1 cellular context compared by ENCODE assay signal in the genomic region with DNA sequence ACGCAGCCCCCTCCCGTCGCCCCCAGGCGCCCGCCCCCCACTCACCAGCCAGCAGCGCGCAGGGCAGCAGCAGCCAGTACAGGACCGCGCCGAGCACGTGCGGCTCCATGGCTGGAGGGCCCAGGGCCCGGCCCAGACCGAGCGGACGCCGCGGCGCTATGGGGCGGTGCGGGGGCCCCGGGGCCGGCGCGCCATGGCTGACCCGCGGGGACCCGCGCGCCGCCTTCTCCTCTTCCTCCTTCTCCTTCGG.
TF ChIP-seq lines count a peak whose summit lies in the region.

No MANE protein-coding gene starts in this region.

TF ChIP-seq in endothelial cell of umbilical vein, 7 proteins besides CTCF, POLR2A, EP300 and RAD21 (continued from another document):
- TF ChIP-seq POLR2AphosphoS5 (IDR thresholded peaks at IDR 0.05; ENCODE audit: insufficient read depth, low read depth, low read length), result no peak
- no peak for TF ChIP-seq GATA2 (IDR thresholded peaks at IDR 0.05; ENCODE audit: insufficient read depth, insufficient read length, low read depth, low read length)
- TF ChIP-seq, protein P1, sequence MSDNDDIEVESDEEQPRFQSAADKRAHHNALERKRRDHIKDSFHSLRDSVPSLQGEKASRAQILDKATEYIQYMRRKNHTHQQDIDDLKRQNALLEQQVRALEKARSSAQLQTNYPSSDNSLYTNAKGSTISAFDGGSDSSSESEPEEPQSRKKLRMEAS (IDR thresholded peaks at IDR 0.05; ENCODE audit: insufficient read depth, insufficient read length), result no peak
- no peak for TF ChIP-seq FOS (IDR thresholded peaks at IDR 0.05; ENCODE audit: borderline replicate concordance, insufficient read depth, low read length)
- TF ChIP-seq EZH2 (IDR thresholded peaks at IDR 0.05; ENCODE audit: borderline replicate concordance, low read depth, low read length, severe bottlenecking), result no peak
- TF ChIP-seq JUN (IDR thresholded peaks at IDR 0.05; ENCODE audit: borderline replicate concordance, insufficient read depth, insufficient read length, low read depth), result no peak
